Comparison of ENCODE assay signal across 10 cellular contexts in genomic region chr13:23160241-23161175, GRCh38. TPM values are rescaled to one million over a fixed set of nuclear protein-coding genes. Genes with fewer than 3 reads are reported as not detected.
A peak's percentile ranks its signal among the peaks of the same experiment; 100 is the strongest.
DNase-seq lines count a peak whose midpoint lies in the region; ATAC-seq and TF ChIP-seq lines count a peak whose summit lies in the region.
"Had no signal": no experiment of that assay in that cellular context is flagged by ENCODE, and none has a peak within 500 bp of the region (broad histone marks: within the 10 kb centered on the region; RNA-seq: fewer than 3 reads in every experiment).

No MANE protein-coding gene starts in this region.

- H2BK12ac ChIP-seq in trophoblast cell (ENCODE audit: low read length) = no peak overlapping the region

- no peak overlapping the region for H3K4ac ChIP-seq in trophoblast cell (ENCODE audit: low read depth, low read length)

- H2AK5ac ChIP-seq in trophoblast cell (ENCODE audit: low read length) = no peak overlapping the region

- H4K12ac ChIP-seq in trophoblast cell (ENCODE audit: low read depth, low read length) = no peak overlapping the region

- H3K4me3 ChIP-seq in fibroblast of villous mesenchyme (ENCODE audit: low read depth, low read length) (no peak overlapping the region), trophoblast cell (ENCODE audit: low read depth, low read length) (peak overlapping the region; percentile 72)

- no peaks in the 10 kb centered on the region for H3K27me3 ChIP-seq in trophoblast cell (ENCODE audit: insufficient read depth, low read length)

- peak overlapping the region; percentile 89 for H3K4me2 ChIP-seq in trophoblast cell (ENCODE audit: low read length)

- no peak overlapping the region for H2BK5ac ChIP-seq in trophoblast cell (ENCODE audit: low read depth, low read length, poor library complexity)

- H3K36me3 ChIP-seq in trophoblast cell (ENCODE audit: control insufficient read depth in 1 of 2, insufficient read depth in 2 of 2, low read length in 2 of 2) = no peaks in the 10 kb centered on the region

- H3K14ac ChIP-seq in trophoblast cell (ENCODE audit: low read length) = no peak overlapping the region

- H3K79me1 ChIP-seq in trophoblast cell (ENCODE audit: low read length) = peaks cover 2% of the 10 kb centered on the region

- no peak overlapping the region for H3K18ac ChIP-seq in trophoblast cell (ENCODE audit: low read length)

- no CpG with 5 or more reads among the region's 59 CpGs for WGBS in trophoblast cell (ENCODE audit: extremely low coverage, insufficient coverage, insufficient read length)

- no peak overlapping the region for H3K23ac ChIP-seq in trophoblast cell (ENCODE audit: low read length)

- H4K8ac ChIP-seq in trophoblast cell (ENCODE audit: low read depth, low read length) = peak overlapping the region; percentile 55

- H2AFZ ChIP-seq in trophoblast cell (ENCODE audit: insufficient read depth, low read length, poor library complexity) = peak overlapping the region; percentile 79

- peaks cover 1% of the 10 kb centered on the region for H3K79me2 ChIP-seq in trophoblast cell (ENCODE audit: control insufficient read depth, insufficient read depth, low read length, poor library complexity)

- H3K9ac ChIP-seq in trophoblast cell (ENCODE audit: low read length) = no peak overlapping the region

- H2BK120ac ChIP-seq in trophoblast cell (ENCODE audit: insufficient read depth, low read length, poor library complexity) = no peak overlapping the region

- no peaks in the 10 kb centered on the region for H3K9me3 ChIP-seq in trophoblast cell (ENCODE audit: insufficient read depth, low read depth, low read length)

- peak; percentile 25 for TF ChIP-seq CTCF in fibroblast of villous mesenchyme (IDR thresholded peaks at IDR 0.05; ENCODE audit: insufficient read depth, low read depth, low read length)

- DNase-seq in COLO668 (lab: John Stamatoyannopoulos, UW; ENCODE audit: unreplicated experiment) (peak; percentile 56), NAMALWA (ENCODE audit: low spot score) (peak; percentile 7), fibroblast of villous mesenchyme (ENCODE audit: low read depth) (no peak), trophoblast cell (no peak), caudate nucleus (lab: John Stamatoyannopoulos, UW) (no peak), DMS79 treated with DMSO at 0.1 percent for 48 hours (lab: John Stamatoyannopoulos, UW) (no peak)
- DNase-seq: T-helper 9 cell had no signal

- H3K4me1 ChIP-seq in trophoblast cell (ENCODE audit: control insufficient read depth in 1 of 2, insufficient read depth in 2 of 2, low read length in 2 of 2) = peaks cover 0 to 8% of the 10 kb centered on the region in 2 experiments

- no peak overlapping the region for H3K27ac ChIP-seq in trophoblast cell (ENCODE audit: low read depth, low read length)
- no peak overlapping the region for H3K27ac ChIP-seq in caudate nucleus (ENCODE audit: low read depth, low read length)

- no peak overlapping the region for H4K91ac ChIP-seq in trophoblast cell (ENCODE audit: low read depth, low read length)

- ATAC-seq in GM18511 (IDR thresholded peaks at IDR 0.05; ENCODE audit: unreplicated experiment) (no peak), HG02852 (IDR thresholded peaks at IDR 0.05; ENCODE audit: unreplicated experiment) (no peak)

RNA-seq across cellular contexts. Expression of gene SGCG, which starts 20.3 kb away (rescaled TPM):
- 0.32 TPM in 1 of 2 replicates, not detected in the other for total RNA-seq in fibroblast of villous mesenchyme
- 2.0 TPM in 2 replicates for polyA plus RNA-seq in trophoblast cell (2013)
- total RNA-seq: mononuclear cell had no signal

Comparison
In these comparisons a context has a peak if more than half of its experiments do, and no peak if none do; other contexts are left out.
1. DNase-seq: peak in COLO668 (single experiment) and NAMALWA (single experiment); none in fibroblast of villous mesenchyme (single experiment), trophoblast cell (0 of 2), caudate nucleus (0 of 61) and DMS79 treated with DMSO at 0.1 percent for 48 hours (single experiment).